ENCODE assay signal across 12 cellular contexts in the genomic region with DNA sequence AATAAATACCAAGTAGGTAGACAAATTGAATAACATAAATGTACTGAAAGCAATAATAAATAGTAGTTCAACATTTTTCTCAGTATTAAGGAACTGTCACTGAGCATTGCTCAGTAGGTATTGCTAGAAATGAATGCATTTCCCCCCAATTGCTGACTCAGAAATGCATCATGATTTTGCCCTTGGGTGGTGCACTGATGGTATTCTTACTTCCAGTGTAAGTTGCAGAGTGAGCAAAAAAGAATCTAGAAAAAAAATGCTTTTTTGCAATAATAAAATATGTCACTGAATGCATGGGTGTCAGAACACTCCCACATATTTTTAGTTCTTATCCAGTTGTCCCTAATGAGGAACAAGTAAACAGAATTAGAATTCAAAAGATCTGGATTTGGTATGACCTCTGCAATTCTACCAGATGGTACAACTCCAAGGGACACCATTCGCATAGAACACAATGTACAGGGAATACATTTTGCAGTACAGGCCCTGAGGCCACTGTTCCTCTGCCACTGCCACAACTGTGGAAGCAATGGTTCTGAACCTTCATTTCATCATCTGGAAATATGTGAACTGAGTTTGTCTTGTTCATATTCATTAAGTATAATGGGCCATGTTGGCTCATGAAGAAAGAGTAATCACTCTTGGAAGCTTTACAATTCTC.
DNase-seq lines count a peak whose midpoint lies in the region; FAIRE-seq and TF ChIP-seq lines count a peak whose summit lies in the region.
"Had no signal": no experiment of that assay in that cellular context is flagged by ENCODE, and none has a peak within 500 bp of the region (broad histone marks: within the 10 kb centered on the region; RNA-seq: fewer than 3 reads in every experiment).

No MANE protein-coding gene starts in this region.

- no peaks in the 10 kb centered on the region for H3K36me3 Mint-ChIP-seq in activated naive CD4-positive, alpha-beta T cell treated with anti-CD3 and anti-CD28 coated beads, Interleukin-2, amount 50 U/mL, for 24 hours

- no peak overlapping the region for H3K4me3 Mint-ChIP-seq in activated naive CD4-positive, alpha-beta T cell treated with anti-CD3 and anti-CD28 coated beads, Interleukin-2, amount 50 U/mL, for 24 hours
- H3K4me3 Mint-ChIP-seq: activated T-helper 1 cell treated with anti-CD3 and anti-CD28 coated beads, Interleukin-12 subunit alpha, Interleukin-12 subunit beta, Interleukin-2, Interleukin-4 antibody, amounts not matched to agents 30 ng/mL and 10 ng/mL and 1 ng/mL, durations not matched to agents 14 hours and 24 hours and 36 hours had no signal

- H3K27me3 Mint-ChIP-seq in activated naive CD4-positive, alpha-beta T cell treated with anti-CD3 and anti-CD28 coated beads, Interleukin-2, amount 50 U/mL, for 24 hours: no peaks in the 10 kb centered on the region

- peak; percentile 71 for FAIRE-seq in D721Med (lab: Jason Lieb, UNC)
- no peak for FAIRE-seq in frontal cortex (lab: Jason Lieb, UNC)
- FAIRE-seq: islet of Langerhans had no signal

- no peak for TF ChIP-seq CTCF in D721Med (IDR thresholded peaks at IDR 0.05; ENCODE audit: insufficient read depth, missing control alignments)

- peaks cover 15% of the 10 kb centered on the region for H3K4me1 Mint-ChIP-seq in activated naive CD4-positive, alpha-beta T cell treated with anti-CD3 and anti-CD28 coated beads, Interleukin-2, amount 50 U/mL, for 24 hours

- H3K9me3 Mint-ChIP-seq in activated naive CD4-positive, alpha-beta T cell treated with anti-CD3 and anti-CD28 coated beads, Interleukin-2, amount 50 U/mL, for 24 hours: no peaks in the 10 kb centered on the region
- H3K9me3 Mint-ChIP-seq: activated T-helper 1 cell treated with anti-CD3 and anti-CD28 coated beads, Interleukin-12 subunit alpha, Interleukin-12 subunit beta, Interleukin-2, Interleukin-4 antibody, amounts not matched to agents 30 ng/mL and 10 ng/mL and 1 ng/mL, durations not matched to agents 14 hours and 24 hours and 36 hours had no signal

- DNase-seq in D721Med (ENCODE audit: insufficient read length, low spot score) (no peak), HCEC 1CT (peak; percentile 64), iris pigment epithelial cell (ENCODE audit: low read depth) (peak; percentile 68), NCI-H2029 (lab: John Stamatoyannopoulos, UW) (no peak), NCI-H128 (lab: John Stamatoyannopoulos, UW; ENCODE audit: unreplicated experiment) (no peak), frontal cortex (ENCODE audit: low spot score in 2 of 2) (no peak)
- DNase-seq: Caco-2, foreskin melanocyte, NCI-H1048 had no signal

- H3K27ac Mint-ChIP-seq in activated naive CD4-positive, alpha-beta T cell treated with anti-CD3 and anti-CD28 coated beads, Interleukin-2, amount 50 U/mL, for 24 hours: peak overlapping the region; percentile 10
- H3K27ac Mint-ChIP-seq: activated T-helper 1 cell treated with anti-CD3 and anti-CD28 coated beads, Interleukin-12 subunit alpha, Interleukin-12 subunit beta, Interleukin-2, Interleukin-4 antibody, amounts not matched to agents 30 ng/mL and 10 ng/mL and 1 ng/mL, durations not matched to agents 14 hours and 24 hours and 36 hours had no signal

Comparison
In these comparisons a context has a peak if more than half of its experiments do, and no peak if none do; other contexts are left out.
1. DNase-seq: peak in HCEC 1CT (single experiment) and iris pigment epithelial cell (single experiment); none in D721Med (single experiment), NCI-H2029 (single experiment), NCI-H128 (single experiment) and frontal cortex (0 of 2).